ENCODE assay signal across 1 cellular context in genomic region chr12:8294662-8295061, GRCh38.
A peak's percentile ranks its signal among the peaks of the same experiment; 100 is the strongest.
TF ChIP-seq lines count a peak whose summit lies in the region.
"Not testable (repeated sequence)": the region's sequence is repeated elsewhere in the genome, so short reads cannot be mapped to it uniquely, and the experiment has no call there.

No MANE protein-coding gene starts in this region.

TF ChIP-seq in HepG2, 621 proteins besides CTCF, POLR2A, EP300 and RAD21 (continued from another document):
- TF ChIP-seq, protein P1, sequence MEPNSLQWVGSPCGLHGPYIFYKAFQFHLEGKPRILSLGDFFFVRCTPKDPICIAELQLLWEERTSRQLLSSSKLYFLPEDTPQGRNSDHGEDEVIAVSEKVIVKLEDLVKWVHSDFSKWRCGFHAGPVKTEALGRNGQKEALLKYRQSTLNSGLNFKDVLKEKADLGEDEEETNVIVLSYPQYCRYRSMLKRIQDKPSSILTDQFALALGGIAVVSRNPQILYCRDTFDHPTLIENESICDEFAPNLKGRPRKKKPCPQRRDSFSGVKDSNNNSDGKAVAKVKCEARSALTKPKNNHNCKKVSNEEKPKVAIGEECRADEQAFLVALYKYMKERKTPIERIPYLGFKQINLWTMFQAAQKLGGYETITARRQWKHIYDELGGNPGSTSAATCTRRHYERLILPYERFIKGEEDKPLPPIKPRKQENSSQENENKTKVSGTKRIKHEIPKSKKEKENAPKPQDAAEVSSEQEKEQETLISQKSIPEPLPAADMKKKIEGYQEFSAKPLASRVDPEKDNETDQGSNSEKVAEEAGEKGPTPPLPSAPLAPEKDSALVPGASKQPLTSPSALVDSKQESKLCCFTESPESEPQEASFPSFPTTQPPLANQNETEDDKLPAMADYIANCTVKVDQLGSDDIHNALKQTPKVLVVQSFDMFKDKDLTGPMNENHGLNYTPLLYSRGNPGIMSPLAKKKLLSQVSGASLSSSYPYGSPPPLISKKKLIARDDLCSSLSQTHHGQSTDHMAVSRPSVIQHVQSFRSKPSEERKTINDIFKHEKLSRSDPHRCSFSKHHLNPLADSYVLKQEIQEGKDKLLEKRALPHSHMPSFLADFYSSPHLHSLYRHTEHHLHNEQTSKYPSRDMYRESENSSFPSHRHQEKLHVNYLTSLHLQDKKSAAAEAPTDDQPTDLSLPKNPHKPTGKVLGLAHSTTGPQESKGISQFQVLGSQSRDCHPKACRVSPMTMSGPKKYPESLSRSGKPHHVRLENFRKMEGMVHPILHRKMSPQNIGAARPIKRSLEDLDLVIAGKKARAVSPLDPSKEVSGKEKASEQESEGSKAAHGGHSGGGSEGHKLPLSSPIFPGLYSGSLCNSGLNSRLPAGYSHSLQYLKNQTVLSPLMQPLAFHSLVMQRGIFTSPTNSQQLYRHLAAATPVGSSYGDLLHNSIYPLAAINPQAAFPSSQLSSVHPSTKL (CRISPR knock-in tag; IDR thresholded peaks at IDR 0.05), result peak; percentile 51
- TF ChIP-seq, protein P2, sequence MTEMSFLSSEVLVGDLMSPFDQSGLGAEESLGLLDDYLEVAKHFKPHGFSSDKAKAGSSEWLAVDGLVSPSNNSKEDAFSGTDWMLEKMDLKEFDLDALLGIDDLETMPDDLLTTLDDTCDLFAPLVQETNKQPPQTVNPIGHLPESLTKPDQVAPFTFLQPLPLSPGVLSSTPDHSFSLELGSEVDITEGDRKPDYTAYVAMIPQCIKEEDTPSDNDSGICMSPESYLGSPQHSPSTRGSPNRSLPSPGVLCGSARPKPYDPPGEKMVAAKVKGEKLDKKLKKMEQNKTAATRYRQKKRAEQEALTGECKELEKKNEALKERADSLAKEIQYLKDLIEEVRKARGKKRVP (CRISPR knock-in tag; IDR thresholded peaks at IDR 0.05), result peak in 1 of 2 experiments; percentile 91; a peak in 2 of 4 replicates
- peak; percentile 15; the same call in 1 of the 2 replicates for TF ChIP-seq NR2C2 (CRISPR knock-in tag; IDR thresholded peaks at IDR 0.05; ENCODE audit: borderline replicate concordance)
- peak; percentile 42; the same call in 1 of the 2 replicates for TF ChIP-seq GABPB1 (CRISPR knock-in tag; IDR thresholded peaks at IDR 0.05)
- not testable (repeated sequence) for TF ChIP-seq LCORL (IDR thresholded peaks at IDR 0.05); ATF7 (CRISPR knock-in tag; IDR thresholded peaks at IDR 0.05)
- TF ChIP-seq LCORL (CRISPR knock-in tag; IDR thresholded peaks at IDR 0.05), result 0 out of 2 replicates have a peak, but pooled peaks have one; percentile 50
- 0 out of 2 replicates have a peak, but pooled peaks have one; percentile 4 for TF ChIP-seq ATF7 (IDR thresholded peaks at IDR 0.05)
- 0 out of 2 replicates have a peak, but pooled peaks have one; percentile 43 for TF ChIP-seq ELF1 (CRISPR knock-in tag; IDR thresholded peaks at IDR 0.05)
- TF ChIP-seq SALL1 (CRISPR knock-in tag; IDR thresholded peaks at IDR 0.05), result 0 out of 2 replicates have a peak, but pooled peaks have one; percentile 18
